Comparison of ENCODE assay signal across 7 cellular contexts in the genomic region with DNA sequence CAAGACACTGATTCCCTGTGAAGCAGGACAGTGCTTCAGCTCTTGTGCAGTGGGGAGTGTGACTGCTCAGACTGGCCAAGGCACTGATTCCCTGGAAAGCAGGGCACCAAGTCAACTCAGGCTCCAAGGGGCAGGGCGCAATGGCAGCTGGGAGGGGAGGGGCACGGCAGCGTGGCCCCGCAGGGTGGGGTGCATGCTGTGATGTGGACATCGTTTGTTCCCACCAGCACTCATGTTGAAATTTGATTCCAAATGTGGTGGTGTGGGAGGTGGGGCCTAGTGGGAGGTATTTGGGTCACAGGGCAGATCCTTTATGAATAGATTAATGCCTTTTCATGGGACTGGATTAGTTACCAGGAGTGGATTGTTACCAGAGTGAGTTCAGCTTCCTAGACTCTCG. TPM values are rescaled to one million over a fixed set of nuclear protein-coding genes. Genes with fewer than 3 reads are reported as not detected.
DNase-seq lines count a peak whose midpoint lies in the region; ATAC-seq and TF ChIP-seq lines count a peak whose summit lies in the region.
"Not testable (repeated sequence)": the region's sequence is repeated elsewhere in the genome, so short reads cannot be mapped to it uniquely, and the experiment has no call there.

No MANE protein-coding gene starts in this region.

- H3K36me3 ChIP-seq in GM23338 (ENCODE audit: insufficient read depth): not testable (repeated sequence)
- H3K36me3 ChIP-seq in HUES64 (ENCODE audit: insufficient read depth, low read length): peaks cover 65% of the 10 kb centered on the region
- peaks cover 51% of the 10 kb centered on the region for H3K36me3 ChIP-seq in left ventricle myocardium inferior
- H3K36me3 ChIP-seq in psoas muscle (ENCODE audit: insufficient read depth in 1 of 2, low read depth in 1 of 2): peaks cover 2 to 71% of the 10 kb centered on the region in 2 donors

- H3K27me3 ChIP-seq in GM23338 (ENCODE audit: insufficient read depth); HUES64 (ENCODE audit: insufficient read depth, low read length); left ventricle myocardium inferior (ENCODE audit: low read depth); psoas muscle (ENCODE audit: insufficient read depth in 3 of 3, low read length in 2 of 3): not testable (repeated sequence)

- 82% methylated on average over 6 of the region's 6 CpGs for WGBS in HUES64
- 34 to 44% (median 37%) methylated on average over 6 of the region's 6 CpGs for WGBS in psoas muscle, 3 donors

- not testable (repeated sequence) for H2AFZ ChIP-seq in GM23338

- H4K20me1 ChIP-seq in GM23338 (replicated peaks; ENCODE audit: insufficient read depth): not testable (repeated sequence)

- H3F3A ChIP-seq in GM23338 (replicated peaks; ENCODE audit: low read depth): not testable (repeated sequence)

- not testable (repeated sequence) for H3K9me2 ChIP-seq in GM23338 (ENCODE audit: insufficient read depth)

- peaks cover 80% of the 10 kb centered on the region for H3K36me3 Mint-ChIP-seq in GM23338 (ENCODE audit: low read depth)
- H3K36me3 Mint-ChIP-seq in activated naive CD4-positive, alpha-beta T cell treated with anti-CD3 and anti-CD28 coated beads, Interleukin-2, amount 50 U/mL, for 72 hours: peaks cover 26 to 41% of the 10 kb centered on the region in 2 donors
- peaks cover 17 to 94% (median 55%) of the 10 kb centered on the region in 3 donors for H3K36me3 Mint-ChIP-seq in naive thymus-derived CD8-positive, alpha-beta T cell
- peaks cover 97% of the 10 kb centered on the region for H3K36me3 Mint-ChIP-seq in stimulated activated effector memory CD8-positive, alpha-beta T cell treated with anti-CD3 and anti-CD28 coated beads, Interleukin-12 subunit alpha, Interleukin-12 subunit beta, amount 100 ng/mL, for 72 hours

- H3K9me3 Mint-ChIP-seq in GM23338; activated naive CD4-positive, alpha-beta T cell treated with anti-CD3 and anti-CD28 coated beads, Interleukin-2, amount 50 U/mL, for 72 hours; naive thymus-derived CD8-positive, alpha-beta T cell; stimulated activated effector memory CD8-positive, alpha-beta T cell treated with anti-CD3 and anti-CD28 coated beads, Interleukin-12 subunit alpha, Interleukin-12 subunit beta, amount 100 ng/mL, for 72 hours: not testable (repeated sequence)

- H3K4me2 ChIP-seq in GM23338: not testable (repeated sequence)

- not testable (repeated sequence) for DNase-seq in GM23338 (ENCODE audit: low spot score); activated naive CD4-positive, alpha-beta T cell treated with anti-CD3 and anti-CD28 coated beads, Interleukin-2, amount 50 U/mL, for 72 hours (ENCODE audit: low spot score in 2 of 2); left ventricle myocardium inferior; naive thymus-derived CD8-positive, alpha-beta T cell; stimulated activated effector memory CD8-positive, alpha-beta T cell treated with anti-CD3 and anti-CD28 coated beads, Interleukin-12 subunit alpha, Interleukin-12 subunit beta, amount 100 ng/mL, for 72 hours (ENCODE audit: low spot score in 2 of 2)
- peak; percentile 21 to 68 for DNase-seq in psoas muscle

- not testable (repeated sequence) for H3K4me3 Mint-ChIP-seq in GM23338; naive thymus-derived CD8-positive, alpha-beta T cell; stimulated activated effector memory CD8-positive, alpha-beta T cell treated with anti-CD3 and anti-CD28 coated beads, Interleukin-12 subunit alpha, Interleukin-12 subunit beta, amount 100 ng/mL, for 72 hours

- H3K27ac ChIP-seq in GM23338 (ENCODE audit: low read depth) (peak overlapping the region; percentile 74; the same call in 1 of the 2 replicates), HUES64 (ENCODE audit: low read depth, low read length) (peak overlapping the region; percentile 57; the same call in 1 of the 2 replicates), left ventricle myocardium inferior (replicated peaks) (peak overlapping the region; percentile 45), psoas muscle (peak overlapping the region; percentile 65)

- not testable (repeated sequence) for H3K9me3 ChIP-seq in HUES64 (ENCODE audit: insufficient read depth, low read depth, low read length); left ventricle myocardium inferior (replicated peaks); psoas muscle

- H3K4me1 Mint-ChIP-seq in GM23338: peaks cover 37% of the 10 kb centered on the region
- not testable (repeated sequence) for H3K4me1 Mint-ChIP-seq in naive thymus-derived CD8-positive, alpha-beta T cell; stimulated activated effector memory CD8-positive, alpha-beta T cell treated with anti-CD3 and anti-CD28 coated beads, Interleukin-12 subunit alpha, Interleukin-12 subunit beta, amount 100 ng/mL, for 72 hours

- H3K4me3 ChIP-seq in GM23338; HUES64 (ENCODE audit: low read length); left ventricle myocardium inferior; psoas muscle: not testable (repeated sequence)

- intact Hi-C loops in left ventricle myocardium inferior (cut with micrococcal nuclease); psoas muscle (cut with DNase I): not testable (repeated sequence)

- not testable (repeated sequence) for H3K9ac ChIP-seq in HUES64 (ENCODE audit: low read depth, low read length)

- POLR2A ChIA-PET in naive thymus-derived CD8-positive, alpha-beta T cell (lab: Charles Lee): not testable (repeated sequence)

- peaks cover 25% of the 10 kb centered on the region for H3K79me2 ChIP-seq in GM23338 (replicated peaks; ENCODE audit: insufficient read depth)

- ATAC-seq in GM23338 (peak; percentile 29), psoas muscle (peak; percentile 77 to 96 (median 90))
- not testable (repeated sequence) for ATAC-seq in activated naive CD4-positive, alpha-beta T cell treated with anti-CD3 and anti-CD28 coated beads, Interleukin-2, amount 50 U/mL, for 72 hours; naive thymus-derived CD8-positive, alpha-beta T cell; stimulated activated effector memory CD8-positive, alpha-beta T cell treated with anti-CD3 and anti-CD28 coated beads, Interleukin-12 subunit alpha, Interleukin-12 subunit beta, amount 100 ng/mL, for 72 hours

- not testable (repeated sequence) for H3K27ac Mint-ChIP-seq in GM23338
- peak overlapping the region; percentile 8 to 79 for H3K27ac Mint-ChIP-seq in activated naive CD4-positive, alpha-beta T cell treated with anti-CD3 and anti-CD28 coated beads, Interleukin-2, amount 50 U/mL, for 72 hours
- H3K27ac Mint-ChIP-seq in naive thymus-derived CD8-positive, alpha-beta T cell: peak overlapping the region in 7 of 10 donors; percentile 6 to 60 (median 32)
- peak overlapping the region; percentile 45 for H3K27ac Mint-ChIP-seq in stimulated activated effector memory CD8-positive, alpha-beta T cell treated with anti-CD3 and anti-CD28 coated beads, Interleukin-12 subunit alpha, Interleukin-12 subunit beta, amount 100 ng/mL, for 72 hours

- TF ChIP-seq CTCF in GM23338 (conservative IDR thresholded peaks at IDR 0.05; ENCODE audit: low read depth in 2 of 2); left ventricle myocardium inferior (IDR thresholded peaks at IDR 0.05; ENCODE audit: borderline replicate concordance); psoas muscle (IDR thresholded peaks at IDR 0.05): not testable (repeated sequence)

- peaks cover 26% of the 10 kb centered on the region for H3K4me1 ChIP-seq in GM23338 (ENCODE audit: insufficient read depth)
- H3K4me1 ChIP-seq in HUES64 (ENCODE audit: insufficient read depth, low read length): peaks cover 18% of the 10 kb centered on the region
- H3K4me1 ChIP-seq in left ventricle myocardium inferior: peaks cover 37% of the 10 kb centered on the region
- not testable (repeated sequence) for H3K4me1 ChIP-seq in psoas muscle

- H3K27me3 Mint-ChIP-seq in GM23338 (ENCODE audit: insufficient read depth, low read depth, poor library complexity); naive thymus-derived CD8-positive, alpha-beta T cell: not testable (repeated sequence)

RNA-seq across cellular contexts. Expression of gene BMS1, which starts 44.2 kb away (rescaled TPM):
- total RNA-seq in GM23338 (2014; rRNA removed; shearing (Covaris generic)): 37.1 and 37.7 TPM in 2 replicates
- polyA plus RNA-seq in GM23338 (2016; fragmentation: Nextera tagmentation; extraction: Ambion mirVana): 22.1 and 26.4 TPM in 2 replicates
- polyA plus RNA-seq in HUES64 (2013, experiment 1 of 2): 27.8 TPM
- polyA plus RNA-seq in HUES64 (2013, experiment 2 of 2): 26.8 TPM
- total RNA-seq in activated naive CD4-positive, alpha-beta T cell treated with anti-CD3 and anti-CD28 coated beads, Interleukin-2, amount 50 U/mL, for 72 hours: 10 to 100 TPM; 14.9 to 24.5 TPM
- 14.6 TPM for total RNA-seq in left ventricle myocardium inferior
- total RNA-seq in naive thymus-derived CD8-positive, alpha-beta T cell: 10 to 100 TPM; 18.7 to 19.6 TPM
- 10 to 100 TPM in 2 of 3 donors, 1 to 10 TPM in 1; 9.4 to 19.3 (median 13.6) TPM for polyA plus RNA-seq in naive thymus-derived CD8-positive, alpha-beta T cell
- total RNA-seq in psoas muscle: 10 to 100 TPM; 13.6 to 27.1 (median 22.2) TPM
- polyA plus RNA-seq in psoas muscle: 10 to 100 TPM; 13.1 to 30.2 (median 28.5) TPM
